In genomic region chr16:59684911-59685310, GRCh38 we compare ENCODE assay signal across 17 cellular contexts.
DNase-seq lines count a peak whose midpoint lies in the region; ATAC-seq and TF ChIP-seq lines count a peak whose summit lies in the region.
"Had no signal": no experiment of that assay in that cellular context is flagged by ENCODE, and none has a peak within 500 bp of the region (broad histone marks: within the 10 kb centered on the region; RNA-seq: fewer than 3 reads in every experiment).

No MANE protein-coding gene starts in this region.

- CTCF ChIA-PET in IMR-90 (lab: Yijun Ruan, JAX), result no interaction called here
- CTCF ChIA-PET in mammary epithelial cell (lab: Charles Lee; ENCODE audit: low non-redundant PET), result no interaction called here
- CTCF ChIA-PET in CD8-positive, alpha-beta T cell (lab: Charles Lee), result no interaction called here

- no peak overlapping the region for H3K18ac ChIP-seq in IMR-90 (ENCODE audit: low read depth, low read length)

- no peak overlapping the region for H4K91ac ChIP-seq in IMR-90 (ENCODE audit: insufficient read depth, low read depth, low read length)

- no peak for TF ChIP-seq POLR2A in IMR-90 (IDR thresholded peaks at IDR 0.05; ENCODE audit: low read depth, low read length)

- no peak overlapping the region for H2AK9ac ChIP-seq in IMR-90 (replicated peaks; ENCODE audit: low read depth, low read length, poor library complexity)

- H2BK120ac ChIP-seq in IMR-90 (ENCODE audit: low read depth, low read length), result no peak overlapping the region

- H2AFZ ChIP-seq in IMR-90 (replicated peaks; ENCODE audit: low read length, poor library complexity) (no peak overlapping the region), mammary epithelial cell (ENCODE audit: low read depth, low read length) (no peak overlapping the region)

- no peak overlapping the region for H2BK20ac ChIP-seq in IMR-90 (ENCODE audit: low read depth, low read length)

- H3K23ac ChIP-seq in IMR-90 (ENCODE audit: low read depth, low read length), result no peak overlapping the region

- no peak overlapping the region for H3K4me3 Mint-ChIP-seq in CD8-positive, alpha-beta T cell

- intact Hi-C loops in IMR-90 (cut with micrococcal nuclease), result no loop called here
- intact Hi-C loops in mammary epithelial cell (cut with micrococcal nuclease), result no loop called here
- intact Hi-C loops in CD8-positive, alpha-beta T cell (cut with DNase I, micrococcal nuclease), result no loop called here

- no peak overlapping the region for H2BK5ac ChIP-seq in IMR-90 (ENCODE audit: low read depth, low read length, poor library complexity, severe bottlenecking)

- no peak overlapping the region for H4K8ac ChIP-seq in IMR-90 (ENCODE audit: low read depth in 2 of 2, low read length in 2 of 2)

- H3K9me3 Mint-ChIP-seq in CD8-positive, alpha-beta T cell, result peaks cover 17% of the 10 kb centered on the region

- no peak overlapping the region for H3K56ac ChIP-seq in IMR-90 (ENCODE audit: extremely low read depth, insufficient read depth, low read length)

- no peaks in the 10 kb centered on the region for H3K27me3 Mint-ChIP-seq in CD8-positive, alpha-beta T cell (ENCODE audit: low read depth)

- DNase-seq in AG10803 (ENCODE audit: low read depth) (peak; percentile 44), IMR-90 (peak; percentile 41), mammary epithelial cell (peak; percentile 77), foreskin fibroblast (peak; percentile 20 to 34), NCI-H2171 treated with DMSO at 0.1 percent for 48 hours (lab: John Stamatoyannopoulos, UW) (no peak), NCI-H2227 treated with DMSO at 0.1 percent for 48 hours (lab: John Stamatoyannopoulos, UW) (no peak)
- no peak for DNase-seq in CD8-positive, alpha-beta T cell
- DNase-seq: AML-193, Caco-2, DMS153, Karpas-422, NCI-H187, NCI-H446, NCI-H748 treated with DMSO at 0.1 percent for 48 hours, RPMI8226 had no signal

- H2AK5ac ChIP-seq in IMR-90 (ENCODE audit: low read depth, low read length), result no peak overlapping the region

- H3K4ac ChIP-seq in IMR-90 (ENCODE audit: low read depth, low read length), result no peak overlapping the region

- H3K4me1 Mint-ChIP-seq in CD8-positive, alpha-beta T cell (ENCODE audit: low read depth), result no peaks in the 10 kb centered on the region

- no peak overlapping the region for H3K9ac ChIP-seq in IMR-90 (ENCODE audit: low read depth, low read length)
- no peak overlapping the region for H3K9ac ChIP-seq in mammary epithelial cell (ENCODE audit: insufficient read depth, low read length)

- H3K27ac Mint-ChIP-seq in CD8-positive, alpha-beta T cell, result no peak overlapping the region

- H3K79me2 ChIP-seq in mammary epithelial cell (ENCODE audit: insufficient read depth, low read length), result no peaks in the 10 kb centered on the region

- BruUV-seq in IMR-90 (replicated peaks; lab: Mats Ljungman, UMichigan) (no TSS peak), mammary epithelial cell (replicated peaks; lab: Mats Ljungman, UMichigan) (no TSS peak)

- no peak overlapping the region for H3K14ac ChIP-seq in IMR-90 (replicated peaks; ENCODE audit: low read depth, low read length)

- H4K5ac ChIP-seq in IMR-90 (ENCODE audit: low read depth, low read length), result no peak overlapping the region

- dilution Hi-C loops in IMR-90 (cut with HindIII; ENCODE audit: low sequenced_read_pairs, unreplicated experiment) (no loop called here), mammary epithelial cell (cut with HindIII; ENCODE audit: low sequenced_read_pairs) (no loop called here)

- H3K4me1 ChIP-seq in IMR-90 (ENCODE audit: control insufficient read depth, insufficient read depth, low read length) (no peaks in the 10 kb centered on the region), mammary epithelial cell (ENCODE audit: insufficient read depth, low read length) (no peaks in the 10 kb centered on the region)
- H3K4me1 ChIP-seq in CD8-positive, alpha-beta T cell (ENCODE audit: insufficient read depth, low read length), result no peaks in the 10 kb centered on the region
- H3K4me1 ChIP-seq: Caco-2, SJSA1 had no signal

- H3K4me2 ChIP-seq in IMR-90 (ENCODE audit: low read depth, low read length) (no peak overlapping the region), mammary epithelial cell (ENCODE audit: insufficient read depth, low read depth, low read length) (no peak overlapping the region)

- no peaks in the 10 kb centered on the region for H3K9me1 ChIP-seq in IMR-90 (ENCODE audit: insufficient read depth, low read length)

- ATAC-seq in IMR-90 (ENCODE audit: low read depth), result peak; percentile 93
- no peak for ATAC-seq in CD8-positive, alpha-beta T cell
- ATAC-seq in GM19324 (IDR thresholded peaks at IDR 0.05; ENCODE audit: low FRiP score, unreplicated experiment), result no peak

- H3K79me1 ChIP-seq in IMR-90 (ENCODE audit: low read depth in 1 of 2, low read length in 2 of 2), result no peaks in the 10 kb centered on the region

- H3K27me3 ChIP-seq in IMR-90 (ENCODE audit: control insufficient read depth, insufficient read depth, low read length) (no peaks in the 10 kb centered on the region), mammary epithelial cell (ENCODE audit: insufficient read depth, low read length) (no peaks in the 10 kb centered on the region)
- H3K27me3 ChIP-seq in CD8-positive, alpha-beta T cell (ENCODE audit: insufficient read depth, low read length), result no peaks in the 10 kb centered on the region
- H3K27me3 ChIP-seq: SJSA1 had no signal

- POLR2A ChIA-PET in IMR-90 (lab: Charles Lee; ENCODE audit: unreplicated experiment), result no interaction called here
- POLR2A ChIA-PET in CD8-positive, alpha-beta T cell (lab: Charles Lee), result no interaction called here

- H3K9me3 ChIP-seq in IMR-90 (ENCODE audit: control insufficient read depth, insufficient read depth, low read length) (no peaks in the 10 kb centered on the region), mammary epithelial cell (replicated peaks; ENCODE audit: insufficient read depth, low read length) (no peaks in the 10 kb centered on the region)
- H3K9me3 ChIP-seq in CD8-positive, alpha-beta T cell (ENCODE audit: low read length), result no peaks in the 10 kb centered on the region
- H3K9me3 ChIP-seq: SJSA1 had no signal

- TF ChIP-seq CTCF in AG10803 (conservative IDR thresholded peaks at IDR 0.05; ENCODE audit: low read length) (no peak), IMR-90 (conservative IDR thresholded peaks at IDR 0.05; ENCODE audit: low read depth, low read length) (no peak), mammary epithelial cell (conservative IDR thresholded peaks at IDR 0.05 in 1 of 2, IDR thresholded peaks at IDR 0.05 in 1 of 2; ENCODE audit: extremely low read depth in 1 of 2, insufficient read depth in 1 of 2, low read depth in 1 of 2, low read length in 2 of 2) (no peak), foreskin fibroblast (IDR thresholded peaks at IDR 0.05; ENCODE audit: low read depth, low read length) (no peak)
- TF ChIP-seq CTCF in CD8-positive, alpha-beta T cell (IDR thresholded peaks at IDR 0.05), result no peak

- in situ Hi-C loops in IMR-90 (cut with MboI; ENCODE audit: low sequenced_read_pairs), result no loop called here
- in situ Hi-C loops in mammary epithelial cell (cut with MboI; ENCODE audit: low sequenced_read_pairs in 2 of 2), result no loop called here

- no peaks in the 10 kb centered on the region for H3K36me3 Mint-ChIP-seq in CD8-positive, alpha-beta T cell

- H3K4me3 ChIP-seq in AG10803 (ENCODE audit: low read length) (no peak overlapping the region), IMR-90 (ENCODE audit: insufficient read depth, low read depth, low read length) (no peak overlapping the region), mammary epithelial cell (replicated peaks in 1 of 3; ENCODE audit: insufficient read depth in 1 of 3, low read depth in 2 of 3, low read length in 3 of 3) (no peak overlapping the region), foreskin fibroblast (ENCODE audit: low read depth in 1 of 2, low read length in 2 of 2) (no peak overlapping the region)
- H3K4me3 ChIP-seq in CD8-positive, alpha-beta T cell (ENCODE audit: low read depth, low read length), result no peak overlapping the region
- H3K4me3 ChIP-seq: SJSA1 had no signal

- H3K27ac ChIP-seq in IMR-90 (ENCODE audit: insufficient read depth, low read length) (no peak overlapping the region), mammary epithelial cell (ENCODE audit: insufficient read depth, low read depth, low read length) (no peak overlapping the region)
- H3K27ac ChIP-seq in CD8-positive, alpha-beta T cell (ENCODE audit: low read depth, low read length), result no peak overlapping the region
- H3K27ac ChIP-seq: SJSA1 had no signal

- H4K20me1 ChIP-seq in IMR-90 (ENCODE audit: insufficient read depth, low read length), result no peaks in the 10 kb centered on the region
- no peaks in the 10 kb centered on the region for H4K20me1 ChIP-seq in mammary epithelial cell (ENCODE audit: insufficient read depth, low read length)

- TF ChIP-seq RAD21 in IMR-90 (IDR thresholded peaks at IDR 0.05; ENCODE audit: low read length), result no peak

- H3K36me3 ChIP-seq in IMR-90 (ENCODE audit: control insufficient read depth, insufficient read depth, low read length) (no peaks in the 10 kb centered on the region), mammary epithelial cell (ENCODE audit: insufficient read depth, low read length) (no peaks in the 10 kb centered on the region)
- no peaks in the 10 kb centered on the region for H3K36me3 ChIP-seq in CD8-positive, alpha-beta T cell (ENCODE audit: insufficient read depth, low read length)
- H3K36me3 ChIP-seq: SJSA1 had no signal

- no peak overlapping the region for H2BK15ac ChIP-seq in IMR-90 (ENCODE audit: low read depth, low read length)

TF ChIP-seq in IMR-90, 13 proteins besides CTCF, POLR2A, EP300 and RAD21:
- no peak for TF ChIP-seq RCOR1 (IDR thresholded peaks at IDR 0.05; ENCODE audit: insufficient replicate concordance, low read length)
- TF ChIP-seq SMC3 (IDR thresholded peaks at IDR 0.05; ENCODE audit: low read depth, low read length), result no peak
TF ChIP-seq in IMR-90: peak in this region for 0.

Comparison
In these comparisons a context has a peak if more than half of its experiments do, and no peak if none do; other contexts are left out.
1. DNase-seq: peak in AG10803 (single experiment), IMR-90 (single experiment), mammary epithelial cell (single experiment) and foreskin fibroblast (2 of 2); none in NCI-H2171 treated with DMSO at 0.1 percent for 48 hours (single experiment), CD8-positive, alpha-beta T cell (0 of 7) and NCI-H2227 treated with DMSO at 0.1 percent for 48 hours (single experiment).